1 cellular context compared by ENCODE assay signal in genomic region chr19:49403404-49404187, GRCh38.
A peak's percentile ranks its signal among the peaks of the same experiment; 100 is the strongest.
TF ChIP-seq lines count a peak whose summit lies in the region.

No MANE protein-coding gene starts in this region.

TF ChIP-seq in HEK293, 187 proteins besides CTCF, POLR2A, EP300 and RAD21 (continued from another document and continues in another):
- TF ChIP-seq, protein P1, sequence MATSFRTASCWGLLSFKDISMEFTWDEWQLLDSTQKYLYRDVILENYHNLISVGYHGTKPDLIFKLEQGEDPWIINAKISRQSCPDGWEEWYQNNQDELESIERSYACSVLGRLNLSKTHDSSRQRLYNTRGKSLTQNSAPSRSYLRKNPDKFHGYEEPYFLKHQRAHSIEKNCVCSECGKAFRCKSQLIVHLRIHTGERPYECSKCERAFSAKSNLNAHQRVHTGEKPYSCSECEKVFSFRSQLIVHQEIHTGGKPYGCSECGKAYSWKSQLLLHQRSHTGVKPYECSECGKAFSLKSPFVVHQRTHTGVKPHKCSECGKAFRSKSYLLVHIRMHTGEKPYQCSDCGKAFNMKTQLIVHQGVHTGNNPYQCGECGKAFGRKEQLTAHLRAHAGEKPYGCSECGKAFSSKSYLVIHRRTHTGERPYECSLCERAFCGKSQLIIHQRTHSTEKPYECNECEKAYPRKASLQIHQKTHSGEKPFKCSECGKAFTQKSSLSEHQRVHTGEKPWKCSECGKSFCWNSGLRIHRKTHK (tag by site-specific recombination; IDR thresholded peaks at IDR 0.05) = no peak
- no peak for TF ChIP-seq ZNF48 (tag by site-specific recombination; IDR thresholded peaks at IDR 0.05)
- peak; percentile 60 for TF ChIP-seq GLIS1 (tag by site-specific recombination; IDR thresholded peaks at IDR 0.05)
- peak; percentile 14; the same call in 1 of the 2 replicates for TF ChIP-seq SP2 (tag by site-specific recombination; IDR thresholded peaks at IDR 0.05)
- TF ChIP-seq, protein P2, sequence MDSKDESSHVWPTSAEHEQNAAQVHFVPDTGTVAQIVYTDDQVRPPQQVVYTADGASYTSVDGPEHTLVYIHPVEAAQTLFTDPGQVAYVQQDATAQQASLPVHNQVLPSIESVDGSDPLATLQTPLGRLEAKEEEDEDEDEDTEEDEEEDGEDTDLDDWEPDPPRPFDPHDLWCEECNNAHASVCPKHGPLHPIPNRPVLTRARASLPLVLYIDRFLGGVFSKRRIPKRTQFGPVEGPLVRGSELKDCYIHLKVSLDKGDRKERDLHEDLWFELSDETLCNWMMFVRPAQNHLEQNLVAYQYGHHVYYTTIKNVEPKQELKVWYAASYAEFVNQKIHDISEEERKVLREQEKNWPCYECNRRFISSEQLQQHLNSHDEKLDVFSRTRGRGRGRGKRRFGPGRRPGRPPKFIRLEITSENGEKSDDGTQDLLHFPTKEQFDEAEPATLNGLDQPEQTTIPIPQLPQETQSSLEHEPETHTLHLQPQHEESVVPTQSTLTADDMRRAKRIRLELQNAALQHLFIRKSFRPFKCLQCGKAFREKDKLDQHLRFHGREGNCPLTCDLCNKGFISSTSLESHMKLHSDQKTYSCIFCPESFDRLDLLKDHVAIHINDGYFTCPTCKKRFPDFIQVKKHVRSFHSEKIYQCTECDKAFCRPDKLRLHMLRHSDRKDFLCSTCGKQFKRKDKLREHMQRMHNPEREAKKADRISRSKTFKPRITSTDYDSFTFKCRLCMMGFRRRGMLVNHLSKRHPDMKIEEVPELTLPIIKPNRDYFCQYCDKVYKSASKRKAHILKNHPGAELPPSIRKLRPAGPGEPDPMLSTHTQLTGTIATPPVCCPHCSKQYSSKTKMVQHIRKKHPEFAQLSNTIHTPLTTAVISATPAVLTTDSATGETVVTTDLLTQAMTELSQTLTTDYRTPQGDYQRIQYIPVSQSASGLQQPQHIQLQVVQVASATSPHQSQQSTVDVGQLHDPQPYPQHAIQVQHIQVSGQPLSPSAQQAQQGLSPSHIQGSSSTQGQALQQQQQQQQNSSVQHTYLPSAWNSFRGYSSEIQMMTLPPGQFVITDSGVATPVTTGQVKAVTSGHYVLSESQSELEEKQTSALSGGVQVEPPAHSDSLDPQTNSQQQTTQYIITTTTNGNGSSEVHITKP (tag by site-specific recombination; IDR thresholded peaks at IDR 0.05) = 0 out of 2 replicates have a peak, but pooled peaks have one; percentile 56
- no peak for TF ChIP-seq SCRT2 (tag by site-specific recombination; IDR thresholded peaks at IDR 0.05)
- peak; percentile 55 for TF ChIP-seq EGR2 (tag by site-specific recombination; IDR thresholded peaks at IDR 0.05; ENCODE audit: low read depth)
- no peak for TF ChIP-seq ZNF658 (tag by site-specific recombination; IDR thresholded peaks at IDR 0.05)
- no peak for TF ChIP-seq ZBTB49 (tag by site-specific recombination; IDR thresholded peaks at IDR 0.05; ENCODE audit: low read depth)
- TF ChIP-seq HIC1 (tag by site-specific recombination; IDR thresholded peaks at IDR 0.05) = peak; percentile 72; the same call in 1 of the 2 replicates
- TF ChIP-seq, protein P3, sequence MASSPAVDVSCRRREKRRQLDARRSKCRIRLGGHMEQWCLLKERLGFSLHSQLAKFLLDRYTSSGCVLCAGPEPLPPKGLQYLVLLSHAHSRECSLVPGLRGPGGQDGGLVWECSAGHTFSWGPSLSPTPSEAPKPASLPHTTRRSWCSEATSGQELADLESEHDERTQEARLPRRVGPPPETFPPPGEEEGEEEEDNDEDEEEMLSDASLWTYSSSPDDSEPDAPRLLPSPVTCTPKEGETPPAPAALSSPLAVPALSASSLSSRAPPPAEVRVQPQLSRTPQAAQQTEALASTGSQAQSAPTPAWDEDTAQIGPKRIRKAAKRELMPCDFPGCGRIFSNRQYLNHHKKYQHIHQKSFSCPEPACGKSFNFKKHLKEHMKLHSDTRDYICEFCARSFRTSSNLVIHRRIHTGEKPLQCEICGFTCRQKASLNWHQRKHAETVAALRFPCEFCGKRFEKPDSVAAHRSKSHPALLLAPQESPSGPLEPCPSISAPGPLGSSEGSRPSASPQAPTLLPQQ (tag by site-specific recombination; IDR thresholded peaks at IDR 0.05) = peak; percentile 64
- no peak for TF ChIP-seq GLIS2 (tag by site-specific recombination; IDR thresholded peaks at IDR 0.05)
- TF ChIP-seq ZNF600 (tag by site-specific recombination; IDR thresholded peaks at IDR 0.05) = peak; percentile 96
- no peak for TF ChIP-seq ZNF837 (tag by site-specific recombination; IDR thresholded peaks at IDR 0.05)
- no peak for TF ChIP-seq ZNF248 (tag by site-specific recombination; IDR thresholded peaks at IDR 0.05)
- peak; percentile 85 for TF ChIP-seq PATZ1 (tag by site-specific recombination; IDR thresholded peaks at IDR 0.05)
- TF ChIP-seq ZBTB17 (tag by site-specific recombination; IDR thresholded peaks at IDR 0.05) = peak; percentile 99
- peak; percentile 90 for TF ChIP-seq ZNF394 (tag by site-specific recombination; IDR thresholded peaks at IDR 0.05; ENCODE audit: borderline replicate concordance)
- TF ChIP-seq, protein P4, sequence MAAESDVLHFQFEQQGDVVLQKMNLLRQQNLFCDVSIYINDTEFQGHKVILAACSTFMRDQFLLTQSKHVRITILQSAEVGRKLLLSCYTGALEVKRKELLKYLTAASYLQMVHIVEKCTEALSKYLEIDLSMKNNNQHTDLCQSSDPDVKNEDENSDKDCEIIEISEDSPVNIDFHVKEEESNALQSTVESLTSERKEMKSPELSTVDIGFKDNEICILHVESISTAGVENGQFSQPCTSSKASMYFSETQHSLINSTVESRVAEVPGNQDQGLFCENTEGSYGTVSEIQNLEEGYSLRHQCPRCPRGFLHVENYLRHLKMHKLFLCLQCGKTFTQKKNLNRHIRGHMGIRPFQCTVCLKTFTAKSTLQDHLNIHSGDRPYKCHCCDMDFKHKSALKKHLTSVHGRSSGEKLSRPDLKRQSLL (tag by site-specific recombination; IDR thresholded peaks at IDR 0.05) = peak; percentile 91
- TF ChIP-seq KLF7 (tag by site-specific recombination; IDR thresholded peaks at IDR 0.05; ENCODE audit: borderline replicate concordance) = no peak
- no peak for TF ChIP-seq ZNF510 (tag by site-specific recombination; IDR thresholded peaks at IDR 0.05; ENCODE audit: insufficient replicate concordance)
- TF ChIP-seq OVOL3 (tag by site-specific recombination; IDR thresholded peaks at IDR 0.05) = no peak
- TF ChIP-seq, protein P5, sequence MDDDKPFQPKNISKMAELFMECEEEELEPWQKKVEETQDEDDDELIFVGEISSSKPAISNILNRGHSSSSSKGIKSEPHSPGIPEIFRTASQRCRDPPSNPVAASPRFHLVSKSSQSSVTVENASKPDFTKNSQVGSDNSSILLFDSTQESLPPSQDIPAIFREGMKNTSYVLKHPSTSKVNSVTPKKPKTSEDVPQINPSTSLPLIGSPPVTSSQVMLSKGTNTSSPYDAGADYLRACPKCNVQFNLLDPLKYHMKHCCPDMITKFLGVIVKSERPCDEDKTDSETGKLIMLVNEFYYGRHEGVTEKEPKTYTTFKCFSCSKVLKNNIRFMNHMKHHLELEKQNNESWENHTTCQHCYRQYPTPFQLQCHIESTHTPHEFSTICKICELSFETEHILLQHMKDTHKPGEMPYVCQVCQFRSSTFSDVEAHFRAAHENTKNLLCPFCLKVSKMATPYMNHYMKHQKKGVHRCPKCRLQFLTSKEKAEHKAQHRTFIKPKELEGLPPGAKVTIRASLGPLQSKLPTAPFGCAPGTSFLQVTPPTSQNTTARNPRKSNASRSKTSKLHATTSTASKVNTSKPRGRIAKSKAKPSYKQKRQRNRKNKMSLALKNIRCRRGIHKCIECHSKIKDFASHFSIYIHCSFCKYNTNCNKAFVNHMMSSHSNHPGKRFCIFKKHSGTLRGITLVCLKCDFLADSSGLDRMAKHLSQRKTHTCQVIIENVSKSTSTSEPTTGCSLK (tag by site-specific recombination; IDR thresholded peaks at IDR 0.05) = no peak
- TF ChIP-seq ZNF580 (tag by site-specific recombination; IDR thresholded peaks at IDR 0.05) = peak; percentile 51
- TF ChIP-seq, protein P6, sequence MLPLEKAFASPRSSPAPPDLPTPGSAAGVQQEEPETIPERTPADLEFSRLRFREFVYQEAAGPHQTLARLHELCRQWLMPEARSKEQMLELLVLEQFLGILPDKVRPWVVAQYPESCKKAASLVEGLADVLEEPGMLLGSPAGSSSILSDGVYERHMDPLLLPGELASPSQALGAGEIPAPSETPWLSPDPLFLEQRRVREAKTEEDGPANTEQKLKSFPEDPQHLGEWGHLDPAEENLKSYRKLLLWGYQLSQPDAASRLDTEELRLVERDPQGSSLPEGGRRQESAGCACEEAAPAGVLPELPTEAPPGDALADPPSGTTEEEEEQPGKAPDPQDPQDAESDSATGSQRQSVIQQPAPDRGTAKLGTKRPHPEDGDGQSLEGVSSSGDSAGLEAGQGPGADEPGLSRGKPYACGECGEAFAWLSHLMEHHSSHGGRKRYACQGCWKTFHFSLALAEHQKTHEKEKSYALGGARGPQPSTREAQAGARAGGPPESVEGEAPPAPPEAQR (tag by site-specific recombination; IDR thresholded peaks at IDR 0.05) = no peak
- no peak for TF ChIP-seq HOXD13 (CRISPR knock-in tag; IDR thresholded peaks at IDR 0.05; ENCODE audit: borderline replicate concordance)
- no peak for TF ChIP-seq ZNF768 (tag by site-specific recombination; IDR thresholded peaks at IDR 0.05)
- no peak for TF ChIP-seq ZNF292 (tag by site-specific recombination; IDR thresholded peaks at IDR 0.05; ENCODE audit: borderline replicate concordance, low read depth)
- no peak for TF ChIP-seq KLF16 (tag by site-specific recombination; IDR thresholded peaks at IDR 0.05)
- TF ChIP-seq ZNF555 (tag by site-specific recombination; conservative IDR thresholded peaks at IDR 0.05) = no peak
- no peak for TF ChIP-seq ZNF571 (tag by site-specific recombination; IDR thresholded peaks at IDR 0.05)
- TF ChIP-seq ZNF776 (tag by site-specific recombination; IDR thresholded peaks at IDR 0.05; ENCODE audit: borderline replicate concordance) = no peak
- no peak for TF ChIP-seq ZNF792 (tag by site-specific recombination; IDR thresholded peaks at IDR 0.05)
- TF ChIP-seq ZNF585B (tag by site-specific recombination; IDR thresholded peaks at IDR 0.05) = no peak
- TF ChIP-seq ZNF16 (tag by site-specific recombination; IDR thresholded peaks at IDR 0.05; ENCODE audit: low read depth) = no peak
- TF ChIP-seq ZNF174 (tag by site-specific recombination; IDR thresholded peaks at IDR 0.05) = no peak
- TF ChIP-seq REPIN1 (tag by site-specific recombination; IDR thresholded peaks at IDR 0.05; ENCODE audit: low read depth) = no peak
- TF ChIP-seq ZNF596 (tag by site-specific recombination; IDR thresholded peaks at IDR 0.05) = no peak
- TF ChIP-seq ZFHX2 (tag by site-specific recombination; conservative IDR thresholded peaks at IDR 0.05) = peak; percentile 55
- TF ChIP-seq ZNF211 (tag by site-specific recombination; IDR thresholded peaks at IDR 0.05; ENCODE audit: low read depth) = no peak
- no peak for TF ChIP-seq ZSCAN16 (tag by site-specific recombination; IDR thresholded peaks at IDR 0.05)
- peak; percentile 63 for TF ChIP-seq ZNF610 (tag by site-specific recombination; IDR thresholded peaks at IDR 0.05; ENCODE audit: borderline replicate concordance)
- TF ChIP-seq ZNF112 (tag by site-specific recombination; IDR thresholded peaks at IDR 0.05) = no peak
